In genomic region chr12:64828713-64829112, GRCh38 we compare ENCODE assay signal across 26 cellular contexts.
"Had no signal": no experiment of that assay in that cellular context is flagged by ENCODE, and none has a peak within 500 bp of the region (broad histone marks: within the 10 kb centered on the region; RNA-seq: fewer than 3 reads in every experiment).

No MANE protein-coding gene starts in this region.

- DNase-seq: colonic mucosa; cortex of kidney; dermis blood vessel endothelial cell; dorsolateral prefrontal cortex; effector CD4-positive, alpha-beta T cell; effector CD8-positive, alpha-beta T cell; effector memory CD4-positive, alpha-beta T cell; effector memory CD8-positive, alpha-beta T cell; endodermal cell; erythroblast; esophagus squamous epithelium; foreskin fibroblast; foreskin keratinocyte; foreskin melanocyte; glutamatergic neuron; heart left ventricle; heart right ventricle had no signal

- H3K4me2 ChIP-seq: hepatocyte had no signal

- H3K4me3 ChIP-seq: colonic mucosa, coronary artery, dorsolateral prefrontal cortex, esophagus squamous epithelium, gastroesophageal sphincter, heart left ventricle, heart right ventricle, hepatocyte had no signal

- H3K79me2 ChIP-seq: hepatocyte had no signal

- H3K27ac ChIP-seq: colonic mucosa, coronary artery, dorsolateral prefrontal cortex, epithelial cell of prostate, esophagus squamous epithelium, foreskin keratinocyte, gastroesophageal sphincter, heart left ventricle, heart right ventricle, hepatocyte had no signal

- H3K9me3 ChIP-seq: colonic mucosa had no signal

- H3K4me1 ChIP-seq: foreskin keratinocyte had no signal

- H3K36me3 ChIP-seq: colonic mucosa, gastroesophageal sphincter, heart left ventricle, heart right ventricle had no signal

- FAIRE-seq: colon, endometrium, endothelial cell of umbilical vein, frontal cortex had no signal

- ATAC-seq: effector memory CD8-positive, alpha-beta T cell; esophagus mucosa; foreskin keratinocyte; gastroesophageal sphincter; heart left ventricle; heart right ventricle had no signal

- H2AFZ ChIP-seq: hepatocyte had no signal
